ENCODE assay signal across 23 cellular contexts in the genomic region with DNA sequence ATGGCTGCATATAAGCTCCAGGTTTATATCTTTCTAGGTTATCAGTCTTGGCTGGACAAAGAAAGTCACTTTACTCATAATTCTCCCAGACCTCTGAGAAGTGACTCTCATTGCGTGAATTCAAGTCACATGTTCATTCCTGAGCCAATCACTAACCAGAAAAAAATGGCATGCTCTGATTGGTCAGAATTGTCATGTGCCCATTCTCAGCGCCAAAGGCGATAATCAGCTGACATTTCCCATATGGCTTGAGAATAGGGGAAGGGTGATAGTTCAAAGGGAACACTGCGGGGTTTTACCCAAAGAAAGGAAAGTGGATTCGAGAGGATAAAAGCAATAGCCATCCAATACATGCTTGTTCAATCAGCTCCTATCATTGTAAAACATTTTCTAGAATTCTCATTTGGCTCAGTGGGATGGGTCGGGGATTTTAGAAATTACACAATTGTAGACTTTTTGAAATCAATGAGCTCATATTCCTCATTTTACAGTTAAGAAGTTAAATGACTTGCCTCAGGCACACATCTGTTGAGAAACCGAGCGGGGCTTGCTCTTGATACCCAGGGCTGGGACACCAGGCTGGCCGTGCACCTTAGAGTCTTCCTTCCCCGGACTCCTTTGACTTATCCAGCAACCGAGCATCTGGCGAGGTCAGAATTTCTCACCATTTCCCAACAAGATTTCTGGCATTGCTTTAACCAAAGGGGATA.
"Had no signal": no experiment of that assay in that cellular context is flagged by ENCODE, and none has a peak within 500 bp of the region (broad histone marks: within the 10 kb centered on the region; RNA-seq: fewer than 3 reads in every experiment).

No MANE protein-coding gene starts in this region.

- H3K4me1 Mint-ChIP-seq: memory B cell had no signal

- H3K27me3 Mint-ChIP-seq: memory B cell; natural killer cell treated with Interleukin-12 subunit alpha and Interleukin-12 subunit beta and Interleukin-15 and Interleukin-18, amount 100 ng/mL, for 72 hours had no signal

- H3K4me3 ChIP-seq: left ventricle myocardium inferior, lower lobe of right lung, neural progenitor cell, ovary, suprapubic skin, tibial artery, upper lobe of right lung, vagina had no signal

- H3K36me3 ChIP-seq: left ventricle myocardium inferior, lower lobe of right lung, neural progenitor cell, ovary, suprapubic skin, tibial artery, upper lobe of right lung, vagina had no signal

- H2AFZ ChIP-seq: neural progenitor cell had no signal

- H3K27ac ChIP-seq: foreskin keratinocyte, left ventricle myocardium inferior, lower lobe of right lung, neural progenitor cell, ovary, suprapubic skin, tibial artery, upper lobe of right lung, vagina had no signal

- H3K4me2 ChIP-seq: neural progenitor cell had no signal

- H3K9ac ChIP-seq: neural progenitor cell had no signal

- FAIRE-seq: endometrium, small intestine had no signal

- H3K4me1 ChIP-seq: foreskin keratinocyte, lower lobe of right lung, suprapubic skin, upper lobe of right lung, vagina had no signal

- H3K9me3 ChIP-seq: lower lobe of right lung, ovary, suprapubic skin, tibial artery, upper lobe of right lung, vagina had no signal

- H3K4me3 Mint-ChIP-seq: memory B cell; mesothelial cell of epicardium; natural killer cell treated with Interleukin-12 subunit alpha and Interleukin-12 subunit beta and Interleukin-15 and Interleukin-18, amount 100 ng/mL, for 72 hours; neural progenitor cell had no signal

- DNase-seq: effector memory CD4-positive, alpha-beta T cell; foreskin keratinocyte; hypothalamus; islet precursor cell; left ventricle myocardium inferior; lower lobe of right lung; nucleus accumbens; ovary; small intestine; stimulated activated CD4-positive, alpha-beta T cell treated with anti-CD3 and anti-CD28 coated beads, Interleukin-2, amount 100 ng/mL, for 48 hours; stimulated activated naive CD4-positive, alpha-beta T cell treated with Interleukin-2 at 50 U/mL for 16 hours; tibial artery; upper lobe of right lung had no signal

- ATAC-seq: esophagus mucosa; foreskin keratinocyte; lower lobe of right lung; natural killer cell treated with Interleukin-12 subunit alpha and Interleukin-12 subunit beta and Interleukin-15 and Interleukin-18, amount 100 ng/mL, for 72 hours; right cardiac atrium; upper lobe of right lung had no signal

- H3K27me3 ChIP-seq: foreskin keratinocyte, neural progenitor cell, ovary, suprapubic skin, tibial artery, upper lobe of right lung, vagina had no signal

- H3K9me3 Mint-ChIP-seq: memory B cell; natural killer cell treated with Interleukin-12 subunit alpha and Interleukin-12 subunit beta and Interleukin-15 and Interleukin-18, amount 100 ng/mL, for 72 hours had no signal

- H3K27ac Mint-ChIP-seq: memory B cell; mesothelial cell of epicardium; natural killer cell treated with Interleukin-12 subunit alpha and Interleukin-12 subunit beta and Interleukin-15 and Interleukin-18, amount 100 ng/mL, for 72 hours; neural progenitor cell; progenitor cell of endocrine pancreas had no signal
